29 cellular contexts compared by ENCODE assay signal in the genomic region with DNA sequence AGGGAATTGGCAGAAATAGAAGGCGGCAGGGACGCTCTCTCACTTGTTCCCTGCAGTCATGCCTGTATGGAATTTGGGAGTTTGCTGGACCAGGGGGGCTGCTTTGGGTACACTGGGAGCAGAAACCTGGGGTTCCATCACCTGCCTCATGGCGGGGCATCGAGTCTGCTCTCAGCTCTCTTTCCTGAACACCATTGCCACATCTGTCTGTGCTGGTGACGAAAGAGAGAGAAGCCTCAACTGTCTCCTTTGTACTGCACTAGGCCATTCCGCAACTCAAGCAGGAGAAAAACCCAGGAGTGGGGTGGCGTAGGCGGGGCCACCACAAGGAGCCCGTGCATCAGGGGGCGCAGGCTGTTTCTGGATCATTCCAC. TPM values are rescaled to one million over a fixed set of nuclear protein-coding genes. Genes with fewer than 3 reads are reported as not detected.
A peak's percentile ranks its signal among the peaks of the same experiment; 100 is the strongest.
DNase-seq lines count a peak whose midpoint lies in the region; ATAC-seq, FAIRE-seq and TF ChIP-seq lines count a peak whose summit lies in the region.
"Had no signal": no experiment of that assay in that cellular context is flagged by ENCODE, and none has a peak within 500 bp of the region (broad histone marks: within the 10 kb centered on the region; RNA-seq: fewer than 3 reads in every experiment).

No MANE protein-coding gene starts in this region.

- H3K4me1 ChIP-seq in GM23338 (ENCODE audit: insufficient read depth) (0 out of 2 replicates have a peak, but pooled peaks cover 6% of the 10 kb centered on the region), rectal smooth muscle tissue (ENCODE audit: control insufficient read depth, insufficient read depth, low read length) (peaks cover 20% of the 10 kb centered on the region)
- H3K4me1 ChIP-seq: BE2C, pancreas had no signal

- H3K4me3 Mint-ChIP-seq in GM23338, result no peak overlapping the region
- H3K4me3 Mint-ChIP-seq: activated naive CD4-positive, alpha-beta T cell treated with anti-CD3 and anti-CD28 coated beads for 36 hours; activated T-helper 1 cell treated with anti-CD3 and anti-CD28 coated beads, Interleukin-12 subunit alpha, Interleukin-12 subunit beta, Interleukin-2, Interleukin-4 antibody, amounts not matched to agents 30 ng/mL and 10 ng/mL and 1 ng/mL, durations not matched to agents 14 hours and 24 hours and 36 hours; CD8-positive, alpha-beta memory T cell; memory B cell; neural crest cell had no signal

- H3K27ac ChIP-seq in GM23338 (ENCODE audit: low read depth) (no peak overlapping the region), brain microvascular endothelial cell (no peak overlapping the region), rectal smooth muscle tissue (ENCODE audit: low read depth, low read length) (peak overlapping the region; percentile 65)
- H3K27ac ChIP-seq: body of pancreas, pancreas, testis had no signal

- DNase-seq in GM23338 (ENCODE audit: low spot score) (peak; percentile 49), NB4 (ENCODE audit: low read depth) (peak; percentile 58), brain microvascular endothelial cell (no peak), CD1c-positive myeloid dendritic cell (ENCODE audit: extremely low spot score) (no peak), frontal cortex (ENCODE audit: low spot score in 2 of 2) (no peak), medulla oblongata (ENCODE audit: extremely low spot score) (no peak)
- DNase-seq: activated CD4-positive, alpha-beta T cell treated with anti-CD3 and anti-CD28 coated beads, Interleukin-2, amount 50 U/mL, for 48 hours; activated CD8-positive, alpha-beta memory T cell treated with anti-CD3 and anti-CD28 coated beads, Interleukin-2, amount 50 U/mL, for 4 hours; activated naive CD4-positive, alpha-beta T cell treated with anti-CD3 and anti-CD28 coated beads for 36 hours; BE2C; body of pancreas; CD8-positive, alpha-beta memory T cell; hippocampal formation; NCI-H1105; NCI-H187; NCI-H2171; NCI-H510A; pancreas; stimulated activated CD4-positive, alpha-beta T cell treated with anti-CD3 and anti-CD28 coated beads, Interleukin-1b, Interleukin-23, amount 100 ng/mL, for 48 hours; stimulated activated naive CD8-positive, alpha-beta T cell treated with anti-CD3 and anti-CD28 coated beads, Interleukin-15, Interleukin-2, amounts not matched to agents 100 U/mL and 50 U/mL, for 24 hours had no signal

- no peaks in the 10 kb centered on the region for H4K20me1 ChIP-seq in GM23338 (replicated peaks; ENCODE audit: insufficient read depth)

- no peak for TF ChIP-seq POLR2A in NB4 (IDR thresholded peaks at IDR 0.05; ENCODE audit: extremely low read depth, insufficient read length)

- no peaks in the 10 kb centered on the region for H3K9me2 ChIP-seq in GM23338 (ENCODE audit: insufficient read depth)

- no peaks in the 10 kb centered on the region for H3K9me3 Mint-ChIP-seq in GM23338
- H3K9me3 Mint-ChIP-seq: activated naive CD4-positive, alpha-beta T cell treated with anti-CD3 and anti-CD28 coated beads for 36 hours; activated T-helper 1 cell treated with anti-CD3 and anti-CD28 coated beads, Interleukin-12 subunit alpha, Interleukin-12 subunit beta, Interleukin-2, Interleukin-4 antibody, amounts not matched to agents 30 ng/mL and 10 ng/mL and 1 ng/mL, durations not matched to agents 14 hours and 24 hours and 36 hours; CD8-positive, alpha-beta memory T cell; memory B cell; neural crest cell had no signal

- H3K4me3 ChIP-seq in GM23338 (no peak overlapping the region), NB4 (ENCODE audit: low read depth, low read length) (no peak overlapping the region), brain microvascular endothelial cell (ENCODE audit: low read depth, low read length) (no peak overlapping the region), rectal smooth muscle tissue (ENCODE audit: low read length) (no peak overlapping the region)
- H3K4me3 ChIP-seq: body of pancreas, pancreas, testis had no signal

- FAIRE-seq in frontal cortex (lab: Jason Lieb, UNC), result no peak
- FAIRE-seq: pancreas, TTC549 had no signal

- TF ChIP-seq CTCF in GM23338 (conservative IDR thresholded peaks at IDR 0.05; ENCODE audit: low read depth in 2 of 2) (peak in 1 of 2 experiments; percentile 26; a peak in 1 of 4 replicates), NB4 (IDR thresholded peaks at IDR 0.05; ENCODE audit: low read depth, low read length) (no peak), brain microvascular endothelial cell (IDR thresholded peaks at IDR 0.05; ENCODE audit: low read depth, low read length, missing control alignments) (peak; percentile 9)

- in situ Hi-C loops in brain microvascular endothelial cell (cut with HindIII; ENCODE audit: low pct_ligation_motif_present, low sequenced_read_pairs), result no loop called here

- no peaks in the 10 kb centered on the region for H3F3A ChIP-seq in GM23338 (replicated peaks; ENCODE audit: low read depth)

- H3K27me3 ChIP-seq in GM23338 (ENCODE audit: insufficient read depth) (no peaks in the 10 kb centered on the region), brain microvascular endothelial cell (replicated peaks) (no peaks in the 10 kb centered on the region), rectal smooth muscle tissue (ENCODE audit: control insufficient read depth, insufficient read depth, low read length) (no peaks in the 10 kb centered on the region)
- H3K27me3 ChIP-seq: BE2C, body of pancreas, pancreas, testis had no signal

- peaks cover 15% of the 10 kb centered on the region for H3K4me1 Mint-ChIP-seq in GM23338
- H3K4me1 Mint-ChIP-seq: neural crest cell had no signal

- ATAC-seq in GM23338 (0 out of 3 replicates have a peak, but pooled peaks have one; percentile 10), HG03442 (IDR thresholded peaks at IDR 0.05; ENCODE audit: unreplicated experiment) (no peak)
- ATAC-seq: activated CD4-positive, CD25-positive, alpha-beta regulatory T cell treated with anti-CD3 and anti-CD28 coated beads, Interleukin-2, amount 50 U/mL, for 24 hours; body of pancreas; pancreas; stimulated activated naive CD8-positive, alpha-beta T cell treated with anti-CD3 and anti-CD28 coated beads, Interleukin-15, Interleukin-2, amounts not matched to agents 100 U/mL and 50 U/mL, for 24 hours had no signal

- H2AFZ ChIP-seq in GM23338, result no peak overlapping the region

- peaks cover 11% of the 10 kb centered on the region for H3K27me3 Mint-ChIP-seq in GM23338 (ENCODE audit: insufficient read depth, low read depth, poor library complexity)

- H3K36me3 Mint-ChIP-seq in GM23338 (ENCODE audit: low read depth), result no peaks in the 10 kb centered on the region
- H3K36me3 Mint-ChIP-seq: CD8-positive, alpha-beta memory T cell; memory B cell had no signal

- no peak overlapping the region for H3K4me2 ChIP-seq in GM23338

- H3K27ac Mint-ChIP-seq in GM23338, result no peak overlapping the region
- H3K27ac Mint-ChIP-seq: activated naive CD4-positive, alpha-beta T cell treated with anti-CD3 and anti-CD28 coated beads for 36 hours; activated T-helper 1 cell treated with anti-CD3 and anti-CD28 coated beads, Interleukin-12 subunit alpha, Interleukin-12 subunit beta, Interleukin-2, Interleukin-4 antibody, amounts not matched to agents 30 ng/mL and 10 ng/mL and 1 ng/mL, durations not matched to agents 14 hours and 24 hours and 36 hours; CD8-positive, alpha-beta memory T cell; memory B cell had no signal

- no peaks in the 10 kb centered on the region for H3K79me2 ChIP-seq in GM23338 (replicated peaks; ENCODE audit: insufficient read depth)

- H3K9ac ChIP-seq in rectal smooth muscle tissue (ENCODE audit: low read length), result no peak overlapping the region

- H3K36me3 ChIP-seq in GM23338 (ENCODE audit: insufficient read depth), result no peaks in the 10 kb centered on the region
- no peaks in the 10 kb centered on the region for H3K36me3 ChIP-seq in brain microvascular endothelial cell (replicated peaks)
- no peaks in the 10 kb centered on the region for H3K36me3 ChIP-seq in rectal smooth muscle tissue (ENCODE audit: control insufficient read depth, insufficient read depth, low read length)
- H3K36me3 ChIP-seq: BE2C, pancreas had no signal

TF ChIP-seq in GM23338, 12 proteins besides CTCF, POLR2A, EP300 and RAD21 (continues in another document):
- TF ChIP-seq CREB1 (CRISPR knock-in tag; IDR thresholded peaks at IDR 0.05; ENCODE audit: low read depth) (no peak), EZH2phosphoT487 (IDR thresholded peaks at IDR 0.05; ENCODE audit: unreplicated experiment) (no peak), POLR2AphosphoS5 (IDR thresholded peaks at IDR 0.05; ENCODE audit: low read depth) (no peak), NANOG (IDR thresholded peaks at IDR 0.05; ENCODE audit: borderline replicate concordance) (no peak), JUNB (IDR thresholded peaks at IDR 0.05; ENCODE audit: unreplicated experiment) (no peak), ZNF114 (CRISPR knock-in tag; IDR thresholded peaks at IDR 0.05) (no peak), ZNF331 (CRISPR knock-in tag; IDR thresholded peaks at IDR 0.05; ENCODE audit: low read depth) (no peak)
- TF ChIP-seq, protein P1, sequence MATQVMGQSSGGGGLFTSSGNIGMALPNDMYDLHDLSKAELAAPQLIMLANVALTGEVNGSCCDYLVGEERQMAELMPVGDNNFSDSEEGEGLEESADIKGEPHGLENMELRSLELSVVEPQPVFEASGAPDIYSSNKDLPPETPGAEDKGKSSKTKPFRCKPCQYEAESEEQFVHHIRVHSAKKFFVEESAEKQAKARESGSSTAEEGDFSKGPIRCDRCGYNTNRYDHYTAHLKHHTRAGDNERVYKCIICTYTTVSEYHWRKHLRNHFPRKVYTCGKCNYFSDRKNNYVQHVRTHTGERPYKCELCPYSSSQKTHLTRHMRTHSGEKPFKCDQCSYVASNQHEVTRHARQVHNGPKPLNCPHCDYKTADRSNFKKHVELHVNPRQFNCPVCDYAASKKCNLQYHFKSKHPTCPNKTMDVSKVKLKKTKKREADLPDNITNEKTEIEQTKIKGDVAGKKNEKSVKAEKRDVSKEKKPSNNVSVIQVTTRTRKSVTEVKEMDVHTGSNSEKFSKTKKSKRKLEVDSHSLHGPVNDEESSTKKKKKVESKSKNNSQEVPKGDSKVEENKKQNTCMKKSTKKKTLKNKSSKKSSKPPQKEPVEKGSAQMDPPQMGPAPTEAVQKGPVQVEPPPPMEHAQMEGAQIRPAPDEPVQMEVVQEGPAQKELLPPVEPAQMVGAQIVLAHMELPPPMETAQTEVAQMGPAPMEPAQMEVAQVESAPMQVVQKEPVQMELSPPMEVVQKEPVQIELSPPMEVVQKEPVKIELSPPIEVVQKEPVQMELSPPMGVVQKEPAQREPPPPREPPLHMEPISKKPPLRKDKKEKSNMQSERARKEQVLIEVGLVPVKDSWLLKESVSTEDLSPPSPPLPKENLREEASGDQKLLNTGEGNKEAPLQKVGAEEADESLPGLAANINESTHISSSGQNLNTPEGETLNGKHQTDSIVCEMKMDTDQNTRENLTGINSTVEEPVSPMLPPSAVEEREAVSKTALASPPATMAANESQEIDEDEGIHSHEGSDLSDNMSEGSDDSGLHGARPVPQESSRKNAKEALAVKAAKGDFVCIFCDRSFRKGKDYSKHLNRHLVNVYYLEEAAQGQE (IDR thresholded peaks at IDR 0.05; ENCODE audit: unreplicated experiment), result no peak

RNA-seq across cellular contexts. Expression of a gene that starts 14.0 kb away (rescaled TPM):
- 16.9 and 19.6 TPM in 2 replicates for total RNA-seq in GM23338 (2014; rRNA removed; shearing (Covaris generic))
- 9.6 and 12.8 TPM in 2 replicates for polyA plus RNA-seq in GM23338 (2016; fragmentation: Nextera tagmentation; extraction: Ambion mirVana)
- total RNA-seq in frontal cortex, result 19.6 TPM
- total RNA-seq: activated naive CD4-positive, alpha-beta T cell treated with anti-CD3 and anti-CD28 coated beads for 36 hours; T-helper 1 cell treated with Interleukin-12 subunit alpha and Interleukin-12 subunit beta and Interleukin-4 antibody, amounts not matched to agents 30 ng/mL and 1 ng/mL, for 36 hours had no signal
- polyA plus RNA-seq: CD8-positive, alpha-beta memory T cell had no signal

Comparison
In these comparisons a context has a peak if more than half of its experiments do, and no peak if none do; other contexts are left out.
1. DNase-seq: peak in GM23338 (single experiment) and NB4 (single experiment); none in brain microvascular endothelial cell (single experiment), CD1c-positive myeloid dendritic cell (single experiment), frontal cortex (0 of 2) and medulla oblongata (single experiment).